1 cellular context compared by ENCODE assay signal in genomic region chr20:51541189-51542032, GRCh38.
TF ChIP-seq lines count a peak whose summit lies in the region.

No MANE protein-coding gene starts in this region.

TF ChIP-seq in HepG2, 621 proteins besides CTCF, POLR2A, EP300 and RAD21 (continued from another document and continues in another):
- TF ChIP-seq ZNF281 (CRISPR knock-in tag; IDR thresholded peaks at IDR 0.05; ENCODE audit: borderline replicate concordance) (peak; percentile 87), GMEB1 (CRISPR knock-in tag; IDR thresholded peaks at IDR 0.05; ENCODE audit: borderline replicate concordance) (no peak; the same call in 1 of the 2 replicates), SP5 (CRISPR knock-in tag; IDR thresholded peaks at IDR 0.05; ENCODE audit: borderline replicate concordance, low read depth) (peak; percentile 91), U2AF2 (IDR thresholded peaks at IDR 0.05; ENCODE audit: low read depth, low read length) (0 out of 2 replicates have a peak, but pooled peaks have one; percentile 40), ZNF772 (CRISPR knock-in tag; IDR thresholded peaks at IDR 0.05) (peak; percentile 71; the same call in 1 of the 2 replicates), KMT2A (CRISPR knock-in tag; IDR thresholded peaks at IDR 0.05) (peak; percentile 80; the same call in 1 of the 2 replicates), YEATS2 (CRISPR knock-in tag; IDR thresholded peaks at IDR 0.05; ENCODE audit: borderline replicate concordance) (peak; percentile 80), POLR2AphosphoS2 (IDR thresholded peaks at IDR 0.05; ENCODE audit: low read depth, low read length) (no peak), SKIL (CRISPR knock-in tag; IDR thresholded peaks at IDR 0.05; ENCODE audit: borderline replicate concordance) (peak; percentile 28; the same call in 1 of the 2 replicates), ZNF460 (CRISPR knock-in tag; IDR thresholded peaks at IDR 0.05; ENCODE audit: borderline replicate concordance) (no peak), PAF1 (CRISPR knock-in tag; IDR thresholded peaks at IDR 0.05) (no peak), DNMT3B (CRISPR knock-in tag; conservative IDR thresholded peaks at IDR 0.05) (0 out of 2 replicates have a peak, but pooled peaks have one; percentile 45), HDAC2 (CRISPR knock-in tag; IDR thresholded peaks at IDR 0.05) (peak; percentile 80), DDIT3 (CRISPR knock-in tag; IDR thresholded peaks at IDR 0.05) (no peak), CSRNP1 (CRISPR knock-in tag; IDR thresholded peaks at IDR 0.05) (peak; percentile 95), ZNF879 (CRISPR knock-in tag; IDR thresholded peaks at IDR 0.05) (no peak), ZBTB7A (CRISPR knock-in tag; IDR thresholded peaks at IDR 0.05) (no peak), PTBP1 (IDR thresholded peaks at IDR 0.05; ENCODE audit: low read depth, low read length, poor library complexity, severe bottlenecking) (no peak), NR0B2 (CRISPR knock-in tag; IDR thresholded peaks at IDR 0.05) (no peak; the same call in 1 of the 2 replicates), NFYB (CRISPR knock-in tag; IDR thresholded peaks at IDR 0.05) (no peak), ZBTB7B (CRISPR knock-in tag; IDR thresholded peaks at IDR 0.05) (peak; percentile 73), RARA (CRISPR knock-in tag; IDR thresholded peaks at IDR 0.05) (peak; percentile 58; the same call in 1 of the 2 replicates), STAT6 (CRISPR knock-in tag; IDR thresholded peaks at IDR 0.05; ENCODE audit: borderline replicate concordance) (peak; percentile 66; the same call in 1 of the 2 replicates), ZNF232 (CRISPR knock-in tag; IDR thresholded peaks at IDR 0.05; ENCODE audit: borderline replicate concordance) (no peak; the same call in 1 of the 2 replicates), FIP1L1 (IDR thresholded peaks at IDR 0.05; ENCODE audit: borderline replicate concordance, insufficient read depth, low read depth, low read length) (no peak), MEIS2 (CRISPR knock-in tag; IDR thresholded peaks at IDR 0.05) (no peak; the same call in none of the 2 replicates), ELF3 (CRISPR knock-in tag; IDR thresholded peaks at IDR 0.05) (peak; percentile 57), CEBPB (IDR thresholded peaks at IDR 0.05; ENCODE audit: borderline replicate concordance, low read depth, low read length) (no peak), DNMT1 (CRISPR knock-in tag; IDR thresholded peaks at IDR 0.05) (no peak), ASH2L (IDR thresholded peaks at IDR 0.05; ENCODE audit: insufficient read length, low read depth, low read length) (peak; percentile 79), SALL1 (CRISPR knock-in tag; IDR thresholded peaks at IDR 0.05) (peak; percentile 75), ZNF207 (IDR thresholded peaks at IDR 0.05; ENCODE audit: borderline replicate concordance) (no peak), ZNF276 (CRISPR knock-in tag; IDR thresholded peaks at IDR 0.05; ENCODE audit: low read depth) (peak; percentile 80; the same call in 1 of the 2 replicates), ARNT2 (CRISPR knock-in tag; IDR thresholded peaks at IDR 0.05; ENCODE audit: low read depth) (no peak), XRCC5 (optimal IDR thresholded peaks at IDR 0.05; ENCODE audit: low read length) (peak; percentile 50), ARID2 (CRISPR knock-in tag; IDR thresholded peaks at IDR 0.05; ENCODE audit: borderline replicate concordance) (0 out of 2 replicates have a peak, but pooled peaks have one; percentile 72), NPAS2 (CRISPR knock-in tag; IDR thresholded peaks at IDR 0.05; ENCODE audit: borderline replicate concordance) (0 out of 2 replicates have a peak, but pooled peaks have one; percentile 0), ZZZ3 (CRISPR knock-in tag; IDR thresholded peaks at IDR 0.05; ENCODE audit: borderline replicate concordance) (peak; percentile 82), HOXA7 (CRISPR knock-in tag; IDR thresholded peaks at IDR 0.05) (no peak), ZNF883 (CRISPR knock-in tag; IDR thresholded peaks at IDR 0.05; ENCODE audit: not compliant biosample characterization) (peak; percentile 14), ZXDC (CRISPR knock-in tag; IDR thresholded peaks at IDR 0.05) (no peak), ZNF484 (CRISPR knock-in tag; IDR thresholded peaks at IDR 0.05; ENCODE audit: borderline replicate concordance, low read depth) (no peak), TAF1 (CRISPR knock-in tag; IDR thresholded peaks at IDR 0.05) (no peak; the same call in 1 of the 2 replicates), KAT8 (CRISPR knock-in tag; IDR thresholded peaks at IDR 0.05) (peak; percentile 72), ZNF878 (CRISPR knock-in tag; IDR thresholded peaks at IDR 0.05) (peak; percentile 87), HDAC1 (CRISPR knock-in tag; IDR thresholded peaks at IDR 0.05) (peak; percentile 90), ZNF776 (CRISPR knock-in tag; IDR thresholded peaks at IDR 0.05) (no peak), ZNF607 (CRISPR knock-in tag; IDR thresholded peaks at IDR 0.05; ENCODE audit: borderline replicate concordance) (no peak; the same call in 1 of the 2 replicates), NFKBIZ (CRISPR knock-in tag; IDR thresholded peaks at IDR 0.05) (peak; percentile 90), ERF (CRISPR knock-in tag; IDR thresholded peaks at IDR 0.05) (peak; percentile 93), EHMT2 (IDR thresholded peaks at IDR 0.05; ENCODE audit: borderline replicate concordance, low read depth, low read length) (no peak; the same call in 1 of the 2 replicates), TBX3 (IDR thresholded peaks at IDR 0.05; ENCODE audit: borderline replicate concordance) (no peak), RBM22 (optimal IDR thresholded peaks at IDR 0.05; ENCODE audit: low read length) (no peak)
